ENCODE assay signal across 13 cellular contexts in the genomic region with DNA sequence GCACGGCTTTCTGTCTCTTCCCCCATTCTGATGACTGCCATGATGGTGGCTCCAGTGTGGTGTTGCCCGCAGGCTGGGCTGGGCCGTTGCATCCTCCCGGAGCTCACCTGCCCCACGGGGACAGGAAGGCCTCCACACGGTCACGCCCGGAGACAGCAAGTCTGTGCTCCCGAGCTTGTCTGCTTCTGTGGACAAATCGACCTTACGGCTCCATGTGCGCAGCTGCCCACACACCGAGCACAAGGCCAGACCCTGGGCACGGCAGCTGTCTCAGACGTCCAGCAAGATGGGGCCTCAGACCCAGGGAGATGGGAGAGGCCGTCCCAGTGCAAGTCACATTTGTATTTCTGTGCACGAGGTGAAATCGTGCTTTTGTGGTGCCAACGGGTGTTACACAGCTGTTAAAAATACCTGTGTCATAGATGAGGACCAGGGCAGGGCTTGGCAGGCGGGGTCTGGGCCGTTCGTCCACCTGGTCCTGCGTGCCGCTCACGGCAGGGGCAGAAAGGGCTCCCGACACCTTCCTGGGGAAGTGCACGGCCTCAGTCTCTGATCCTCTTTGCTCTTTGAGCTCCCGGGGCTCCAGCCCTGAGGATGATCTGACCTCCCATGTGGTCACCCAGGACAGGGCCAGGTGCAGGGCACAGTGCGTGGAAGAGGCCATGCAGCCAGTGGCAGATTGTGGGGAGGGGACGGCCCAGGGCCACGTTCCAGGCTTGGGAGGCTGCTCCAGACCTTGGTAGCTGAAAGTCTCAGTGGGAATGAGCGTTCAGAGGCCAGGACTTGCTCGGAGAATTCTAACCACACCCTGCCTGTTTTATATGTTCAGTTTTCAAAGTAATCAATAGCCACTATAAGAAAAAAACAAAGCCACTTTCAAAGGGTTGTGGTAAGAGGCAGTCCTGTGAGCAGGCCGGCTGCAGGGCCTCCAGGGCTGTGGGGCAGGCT. TPM values are rescaled to one million over a fixed set of nuclear protein-coding genes. Genes with fewer than 3 reads are reported as not detected.
DNase-seq lines count a peak whose midpoint lies in the region; ATAC-seq and TF ChIP-seq lines count a peak whose summit lies in the region.
"Had no signal": no experiment of that assay in that cellular context is flagged by ENCODE, and none has a peak within 500 bp of the region (broad histone marks: within the 10 kb centered on the region; RNA-seq: fewer than 3 reads in every experiment).

No MANE protein-coding gene starts in this region.

- CTCF ChIA-PET in activated CD8-positive, alpha-beta memory T cell treated with anti-CD3 and anti-CD28 coated beads, Interleukin-2, amount 10 ng/mL, durations not matched to agents 7 days and 5 days (lab: Charles Lee), result no interaction called here

- H3K27ac Mint-ChIP-seq in activated CD8-positive, alpha-beta memory T cell treated with anti-CD3 and anti-CD28 coated beads, Interleukin-2, amount 10 ng/mL, durations not matched to agents 7 days and 5 days, result no peak overlapping the region
- H3K27ac Mint-ChIP-seq: activated CD4-positive, alpha-beta memory T cell treated with anti-CD3 and anti-CD28 coated beads, Interleukin-2, amount 10 ng/mL, durations not matched to agents 7 days and 5 days; dendritic cell treated with granulocyte-macrophage colony-stimulating factor and Interleukin-4, amounts not matched to agents 40 ng/mL and 50 ng/mL, for 4 days had no signal

- no peaks in the 10 kb centered on the region for H3K4me1 Mint-ChIP-seq in activated CD8-positive, alpha-beta memory T cell treated with anti-CD3 and anti-CD28 coated beads, Interleukin-2, amount 10 ng/mL, durations not matched to agents 7 days and 5 days
- H3K4me1 Mint-ChIP-seq: activated CD4-positive, alpha-beta memory T cell treated with anti-CD3 and anti-CD28 coated beads, Interleukin-2, amount 10 ng/mL, durations not matched to agents 7 days and 5 days; naive B cell had no signal

- H3K27ac ChIP-seq in ascending aorta (peak overlapping the region; percentile 82 to 85), stomach smooth muscle (ENCODE audit: low read length) (peak overlapping the region; percentile 71), caudate nucleus (ENCODE audit: low read depth, low read length) (no peak overlapping the region)

- peak; percentile 46 for DNase-seq in activated CD8-positive, alpha-beta memory T cell treated with anti-CD3 and anti-CD28 coated beads, Interleukin-2, amount 50 U/mL, for 48 hours
- no peak for DNase-seq in activated CD8-positive, alpha-beta memory T cell treated with anti-CD3 and anti-CD28 coated beads, Interleukin-2, amount 10 ng/mL, durations not matched to agents 7 days and 5 days
- DNase-seq in ascending aorta (ENCODE audit: low spot score in 2 of 2) (peak in 1 of 2 donors; percentile 58), islet precursor cell (peak; percentile 58), superior temporal gyrus (ENCODE audit: extremely low spot score) (no peak), caudate nucleus (lab: John Stamatoyannopoulos, UW) (no peak), NCI-H2081 treated with DMSO at 0.1 percent for 48 hours (lab: John Stamatoyannopoulos, UW) (no peak)
- DNase-seq: activated CD4-positive, alpha-beta memory T cell treated with anti-CD3 and anti-CD28 coated beads, Interleukin-2, amount 10 ng/mL, durations not matched to agents 7 days and 5 days; DMS 273 treated with DMSO at 0.1 percent for 48 hours; GOT3; naive B cell had no signal

- H3K4me3 ChIP-seq in ascending aorta (no peak overlapping the region), stomach smooth muscle (ENCODE audit: low read length in 2 of 2) (no peak overlapping the region)

- H3K27me3 Mint-ChIP-seq in activated CD8-positive, alpha-beta memory T cell treated with anti-CD3 and anti-CD28 coated beads, Interleukin-2, amount 10 ng/mL, durations not matched to agents 7 days and 5 days, result no peaks in the 10 kb centered on the region
- H3K27me3 Mint-ChIP-seq: activated CD4-positive, alpha-beta memory T cell treated with anti-CD3 and anti-CD28 coated beads, Interleukin-2, amount 10 ng/mL, durations not matched to agents 7 days and 5 days; dendritic cell treated with granulocyte-macrophage colony-stimulating factor and Interleukin-4, amounts not matched to agents 40 ng/mL and 50 ng/mL, for 4 days; naive B cell had no signal

- H3K4me1 ChIP-seq in ascending aorta (peaks cover 2 to 4% of the 10 kb centered on the region in 2 donors), stomach smooth muscle (ENCODE audit: control insufficient read depth, insufficient read depth, low read length) (peaks cover 49% of the 10 kb centered on the region)

- H3K9ac ChIP-seq in stomach smooth muscle (ENCODE audit: low read length in 2 of 2), result peak overlapping the region in 1 of 2 donors; percentile 51

- intact Hi-C loops in ascending aorta (cut with DNase I), result no loop called here

- H3K9me3 Mint-ChIP-seq in activated CD8-positive, alpha-beta memory T cell treated with anti-CD3 and anti-CD28 coated beads, Interleukin-2, amount 10 ng/mL, durations not matched to agents 7 days and 5 days (ENCODE audit: low read depth), result no peaks in the 10 kb centered on the region
- H3K9me3 Mint-ChIP-seq: activated CD4-positive, alpha-beta memory T cell treated with anti-CD3 and anti-CD28 coated beads, Interleukin-2, amount 10 ng/mL, durations not matched to agents 7 days and 5 days had no signal

- H3K36me3 Mint-ChIP-seq in activated CD8-positive, alpha-beta memory T cell treated with anti-CD3 and anti-CD28 coated beads, Interleukin-2, amount 10 ng/mL, durations not matched to agents 7 days and 5 days, result no peaks in the 10 kb centered on the region
- H3K36me3 Mint-ChIP-seq: naive B cell had no signal

- H3K27me3 ChIP-seq in ascending aorta (no peaks in the 10 kb centered on the region), stomach smooth muscle (ENCODE audit: control insufficient read depth in 1 of 2, insufficient read depth in 2 of 2, low read length in 2 of 2) (no peaks in the 10 kb centered on the region)

- no peak overlapping the region for H3K4me3 Mint-ChIP-seq in activated CD8-positive, alpha-beta memory T cell treated with anti-CD3 and anti-CD28 coated beads, Interleukin-2, amount 10 ng/mL, durations not matched to agents 7 days and 5 days
- H3K4me3 Mint-ChIP-seq: activated CD4-positive, alpha-beta memory T cell treated with anti-CD3 and anti-CD28 coated beads, Interleukin-2, amount 10 ng/mL, durations not matched to agents 7 days and 5 days; dendritic cell treated with granulocyte-macrophage colony-stimulating factor and Interleukin-4, amounts not matched to agents 40 ng/mL and 50 ng/mL, for 4 days; naive B cell had no signal

- H3K36me3 ChIP-seq in ascending aorta (peaks cover 94 to 97% of the 10 kb centered on the region in 2 donors), stomach smooth muscle (ENCODE audit: control insufficient read depth in 2 of 2, insufficient read depth in 2 of 2, low read length in 2 of 2) (peaks cover 50 to 56% of the 10 kb centered on the region in 2 donors)

- ATAC-seq in activated CD8-positive, alpha-beta memory T cell treated with anti-CD3 and anti-CD28 coated beads, Interleukin-2, amount 10 ng/mL, durations not matched to agents 7 days and 5 days, result no peak

- TF ChIP-seq CTCF in ascending aorta (IDR thresholded peaks at IDR 0.05), result no peak

- no peaks in the 10 kb centered on the region for H3K9me3 ChIP-seq in ascending aorta
- H3K9me3 ChIP-seq in stomach smooth muscle (ENCODE audit: control insufficient read depth in 2 of 2, low read length in 2 of 2), result no peaks in the 10 kb centered on the region

RNA-seq across cellular contexts. Expression of gene COL6A1, which starts 13.4 kb away (rescaled TPM):
- 1 to 10 TPM in 1 of 2 experiments, under 1 TPM in 1; 0.12 to 5.4 TPM for total RNA-seq in activated CD8-positive, alpha-beta memory T cell treated with anti-CD3 and anti-CD28 coated beads, Interleukin-2, amount 10 ng/mL, durations not matched to agents 7 days and 5 days
- total RNA-seq in ascending aorta, result 1,564 TPM

Comparison
In these comparisons a context has a peak if more than half of its experiments do, and no peak if none do; other contexts are left out.
1. DNase-seq: peak in activated CD8-positive, alpha-beta memory T cell treated with anti-CD3 and anti-CD28 coated beads, Interleukin-2, amount 50 U/mL, for 48 hours (single experiment) and islet precursor cell (single experiment); none in activated CD8-positive, alpha-beta memory T cell treated with anti-CD3 and anti-CD28 coated beads, Interleukin-2, amount 10 ng/mL, durations not matched to agents 7 days and 5 days (single experiment), superior temporal gyrus (single experiment), caudate nucleus (0 of 61) and NCI-H2081 treated with DMSO at 0.1 percent for 48 hours (single experiment).
2. RNA of gene COL6A1, which starts 13.4 kb away (total RNA-seq): 1,564 TPM in ascending aorta (single experiment); 0.12 to 5.4 TPM in activated CD8-positive, alpha-beta memory T cell treated with anti-CD3 and anti-CD28 coated beads, Interleukin-2, amount 10 ng/mL, durations not matched to agents 7 days and 5 days; every median in the first group is over 100 times any median in the second.